In the genomic region with DNA sequence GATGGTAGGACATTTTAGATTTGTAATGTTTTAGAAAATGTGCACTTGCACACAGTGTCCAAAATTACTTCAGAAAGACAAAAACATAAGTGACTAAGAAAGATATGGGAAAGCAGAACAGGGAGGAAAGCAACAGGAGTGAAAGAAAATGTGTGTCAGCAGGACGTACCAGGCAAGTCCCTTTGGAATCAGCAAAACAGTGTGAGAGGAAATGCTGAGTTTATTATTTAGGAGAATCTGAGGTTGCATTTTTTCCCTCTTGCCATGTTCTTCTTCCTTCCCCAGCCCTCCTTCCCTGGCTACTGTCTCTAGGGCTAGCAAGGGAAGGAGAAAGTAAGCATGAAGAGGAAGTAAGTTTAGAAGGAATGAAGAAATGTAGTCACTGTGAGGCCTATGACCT, we compare ENCODE assay signal across 1 cellular context.
TF ChIP-seq lines count a peak whose summit lies in the region.

No MANE protein-coding gene starts in this region.

TF ChIP-seq in liver, 16 proteins besides CTCF, POLR2A, EP300 and RAD21 (continued from another document):
- TF ChIP-seq YY1 (IDR thresholded peaks at IDR 0.05): peak; percentile 13
